8 cellular contexts compared by ENCODE assay signal in genomic region chr11:119320593-119321524, GRCh38. TPM values are rescaled to one million over a fixed set of nuclear protein-coding genes. Genes with fewer than 3 reads are reported as not detected.
A peak's percentile ranks its signal among the peaks of the same experiment; 100 is the strongest.
DNase-seq lines count a peak whose midpoint lies in the region; ATAC-seq, FAIRE-seq and TF ChIP-seq lines count a peak whose summit lies in the region.

No MANE protein-coding gene starts in this region.

- TF ChIP-seq CTCF in coronary artery (IDR thresholded peaks at IDR 0.05) (no peak), HepG2 (CRISPR knock-in tag; IDR thresholded peaks at IDR 0.05) (no peak)

- intact Hi-C loops in HepG2 (cut with micrococcal nuclease; ENCODE audit: unreplicated experiment), result loop anchor here (10.0 kb wide), 1 partner anchor 116 kb away; the partner anchor contains the start of gene CBL

- H3K36me3 Mint-ChIP-seq in stimulated activated naive B cell treated with anti-CD40 and anti-IgM and Interleukin-4, amounts not matched to agents 10 μg/mL and 1 μg/mL and 100 μg/mL, for 72 hours, result no peaks in the 10 kb centered on the region

- H3K4me3 ChIP-seq in coronary artery, result peak overlapping the region; percentile 75
- H3K4me3 ChIP-seq in HepG2 (replicated peaks in 1 of 3; ENCODE audit: insufficient read depth in 1 of 3, low read depth in 2 of 3, low read length in 3 of 3), result peak overlapping the region in 2 of 3 experiments; percentile 50 to 65; a peak in 4 of 6 replicates

- WGBS in HepG2 (ENCODE audit: low lambda C conversion rate), result 57% methylated on average over 19 of the region's 64 CpGs

- ATAC-seq in HG03097 (IDR thresholded peaks at IDR 0.05; ENCODE audit: low FRiP score, unreplicated experiment) (peak; percentile 54), HepG2 (no peak)
- peak; percentile 66 to 72 for ATAC-seq in stimulated activated naive B cell treated with anti-CD40 and anti-IgM and Interleukin-4, amounts not matched to agents 10 μg/mL and 1 μg/mL and 100 μg/mL, for 72 hours (replicated peaks)

- no peak for TF ChIP-seq RAD21 in HepG2 (CRISPR knock-in tag; IDR thresholded peaks at IDR 0.05)

- peaks cover 30 to 58% of the 10 kb centered on the region in 2 donors for H3K4me1 Mint-ChIP-seq in stimulated activated naive B cell treated with anti-CD40 and anti-IgM and Interleukin-4, amounts not matched to agents 10 μg/mL and 1 μg/mL and 100 μg/mL, for 72 hours

- CTCF ChIA-PET in HepG2 (lab: Yijun Ruan, JAX; ENCODE audit: low intra/inter-chr PET ratio, low total read pairs), result interaction anchor here (0.8 to 1.1 kb wide), 3 partner anchors 36 to 154 kb away, joined by 3 to 4 read pairs (median 3); no protein-coding TSS in a partner anchor

- no TSS peak for BruUV-seq in HepG2 (replicated peaks; lab: Mats Ljungman, UMichigan)

- in situ Hi-C loops in HepG2 (cut with HindIII; ENCODE audit: extremely low pct_ligation_motif_present, low pct_unique_long_range_greater_than_20kb), result no loop called here

- POLR2A ChIA-PET in HepG2 (lab: Yijun Ruan, JAX), result interaction anchor here (1.9 kb wide), 1 partner anchor 60 kb away, joined by 6 read pairs; the partner anchor contains the start of gene USP2

- peak overlapping the region; percentile 81 for H2AFZ ChIP-seq in HepG2 (ENCODE audit: low read length)

- TF ChIP-seq EP300 in HepG2 (IDR thresholded peaks at IDR 0.05; ENCODE audit: low read depth in 2 of 2, low read length in 2 of 2), result no peak
- TF ChIP-seq EP300 in HepG2 (CRISPR knock-in tag; IDR thresholded peaks at IDR 0.05; ENCODE audit: borderline replicate concordance), result no peak

- peak overlapping the region; percentile 86 for H3K27ac Mint-ChIP-seq in stimulated activated naive B cell treated with anti-CD40 and anti-IgM and Interleukin-4, amounts not matched to agents 10 μg/mL and 1 μg/mL and 100 μg/mL, for 72 hours

- no peaks in the 10 kb centered on the region for H3K9me3 Mint-ChIP-seq in stimulated activated naive B cell treated with anti-CD40 and anti-IgM and Interleukin-4, amounts not matched to agents 10 μg/mL and 1 μg/mL and 100 μg/mL, for 72 hours

- H4K20me1 ChIP-seq in HepG2 (ENCODE audit: insufficient read depth, low read length), result no peaks in the 10 kb centered on the region

- FAIRE-seq in HepG2 (lab: Jason Lieb, UNC), result no peak

- H3K79me2 ChIP-seq in HepG2 (ENCODE audit: insufficient read depth, low read length), result no peaks in the 10 kb centered on the region

- peak overlapping the region; percentile 96 for H3K4me2 ChIP-seq in HepG2 (ENCODE audit: low read depth, low read length)

- peaks cover 19 to 39% of the 10 kb centered on the region in 2 donors for H3K27me3 Mint-ChIP-seq in stimulated activated naive B cell treated with anti-CD40 and anti-IgM and Interleukin-4, amounts not matched to agents 10 μg/mL and 1 μg/mL and 100 μg/mL, for 72 hours

- peak overlapping the region; percentile 89 to 90 for H3K4me3 Mint-ChIP-seq in stimulated activated naive B cell treated with anti-CD40 and anti-IgM and Interleukin-4, amounts not matched to agents 10 μg/mL and 1 μg/mL and 100 μg/mL, for 72 hours

- H3K4me1 ChIP-seq in HepG2 (ENCODE audit: insufficient read depth, low read length), result peaks cover 78% of the 10 kb centered on the region

- H3K36me3 ChIP-seq in HepG2 (replicated peaks in 1 of 2; ENCODE audit: control insufficient read depth in 1 of 2, insufficient read depth in 2 of 2, low read length in 2 of 2), result no peaks in the 10 kb centered on the region

- no peaks in the 10 kb centered on the region for H3K9me3 ChIP-seq in HepG2 (ENCODE audit: low read length)

- peak overlapping the region; percentile 95 to 99 for H3K27ac ChIP-seq in coronary artery
- no peak overlapping the region for H3K27ac ChIP-seq in HepG2 (ENCODE audit: extremely low read length, insufficient read depth, low read length)

- peak; percentile 70 for DNase-seq in activated CD4-positive, alpha-beta T cell treated with anti-CD3 and anti-CD28 coated beads for 48 hours
- DNase-seq in activated CD4-positive, alpha-beta T cell treated with anti-CD3 and anti-CD28 coated beads for 1 hour, result no peak
- DNase-seq in T-helper 2 cell (peak in 3 of 5 experiments; percentile 34 to 76 (median 39)), coronary artery (ENCODE audit: low spot score) (peak; percentile 85), HepG2 (ENCODE audit: low spot score) (no peak), middle frontal gyrus (ENCODE audit: extremely low spot score, low spot score) (no peak)
- no peak for DNase-seq in stimulated activated naive B cell treated with anti-CD40 and anti-IgM and Interleukin-4, amounts not matched to agents 10 μg/mL and 1 μg/mL and 100 μg/mL, for 72 hours

- no peak for TF ChIP-seq POLR2A in HepG2 (IDR thresholded peaks at IDR 0.05; ENCODE audit: insufficient read depth in 1 of 2, low read depth in 2 of 2, low read length in 2 of 2)

- H3K9ac ChIP-seq in HepG2 (ENCODE audit: insufficient read depth, low read depth, low read length), result no peak overlapping the region

- peaks cover 0 to 6% of the 10 kb centered on the region in 2 experiments; a peak in 2 of 5 replicates for H3K27me3 ChIP-seq in HepG2 (ENCODE audit: control insufficient read depth in 1 of 2, insufficient read depth in 2 of 2, low read length in 2 of 2)

RNA-seq across cellular contexts. Expression of gene MCAM, which starts 3.9 kb away (rescaled TPM):
- 5.9 and 15.2 TPM in 2 replicates for total RNA-seq in HepG2 (2016; rRNA removed; fragmentation: Illumina TruSeq; extraction: Trizol)
- 0.97 and 1.4 TPM in 2 replicates for total RNA-seq in HepG2 (2016; cell fraction: cytosol; rRNA removed; fragmentation: Illumina TruSeq; extraction: Trizol; ENCODE audit: low read depth)
- 5.2 and 13.8 TPM in 2 replicates for total RNA-seq in HepG2 (2016; cell fraction: insoluble cytoplasmic fraction; rRNA removed; fragmentation: Illumina TruSeq; extraction: Trizol)
- total RNA-seq in HepG2 (2016; cell fraction: membrane; rRNA removed; fragmentation: Illumina TruSeq; extraction: Trizol), result 2.5 and 3.3 TPM in 2 replicates
- total RNA-seq in HepG2 (2016; cell fraction: nucleus; rRNA removed; fragmentation: Illumina TruSeq; extraction: Trizol), result 13.7 and 14.4 TPM in 2 replicates
- polyA plus RNA-seq in HepG2 (2011; rRNA removed), result 12.1 and 18.6 TPM in 2 replicates
- 33.4 and 50.2 TPM in 2 replicates for polyA plus RNA-seq in HepG2 (2011; cell fraction: cytosol; rRNA removed)
- 24.8 and 27.5 TPM in 2 replicates for polyA plus RNA-seq in HepG2 (2011; cell fraction: nucleus; rRNA removed)
- 4.0 and 15.6 TPM in 2 replicates for polyA plus RNA-seq in HepG2 (2012)
- polyA plus RNA-seq in HepG2 (2016; cell fraction: cytosol; fragmentation: Illumina TruSeq; extraction: Trizol; ENCODE audit: low read depth), result 0.68 and 0.83 TPM in 2 replicates
- polyA plus RNA-seq in HepG2 (2016; cell fraction: insoluble cytoplasmic fraction; fragmentation: Illumina TruSeq; extraction: Trizol; ENCODE audit: low read depth), result 3.9 and 5.4 TPM in 2 replicates
- polyA plus RNA-seq in HepG2 (2016; cell fraction: membrane; fragmentation: Illumina TruSeq; extraction: Trizol; ENCODE audit: low read depth), result 1.1 and 2.3 TPM in 2 replicates
- polyA plus RNA-seq in HepG2 (2016; cell fraction: nucleus; fragmentation: Illumina TruSeq; extraction: Trizol; ENCODE audit: insufficient read depth, low read depth), result 18.8 and 20.4 TPM in 2 replicates
- 29.9 and 104 TPM in 2 replicates for polyA minus RNA-seq in HepG2 (2011; rRNA and poly(A)+ RNA removed; ENCODE audit: low replicate concordance)
- 14.3 and 15.4 TPM in 2 replicates for polyA minus RNA-seq in HepG2 (2011; cell fraction: cytosol; rRNA and poly(A)+ RNA removed)
- 13.8 and 15.8 TPM in 2 replicates for polyA minus RNA-seq in HepG2 (2011; cell fraction: nucleus; rRNA and poly(A)+ RNA removed)

RNA-seq across cellular contexts. Expression of gene RNF26, which starts 13.5 kb away (rescaled TPM):
- 11.9 and 20.8 TPM in 2 replicates for total RNA-seq in HepG2 (2016; rRNA removed; fragmentation: Illumina TruSeq; extraction: Trizol)
- total RNA-seq in HepG2 (2016; cell fraction: cytosol; rRNA removed; fragmentation: Illumina TruSeq; extraction: Trizol; ENCODE audit: low read depth), result 5.1 and 5.5 TPM in 2 replicates
- total RNA-seq in HepG2 (2016; cell fraction: insoluble cytoplasmic fraction; rRNA removed; fragmentation: Illumina TruSeq; extraction: Trizol), result 11.0 and 17.9 TPM in 2 replicates
- total RNA-seq in HepG2 (2016; cell fraction: membrane; rRNA removed; fragmentation: Illumina TruSeq; extraction: Trizol), result 25.7 and 27.9 TPM in 2 replicates
- 16.9 and 17.9 TPM in 2 replicates for total RNA-seq in HepG2 (2016; cell fraction: nucleus; rRNA removed; fragmentation: Illumina TruSeq; extraction: Trizol)
- polyA plus RNA-seq in HepG2 (2011; rRNA removed), result 26.3 and 28.8 TPM in 2 replicates
- 33.9 and 41.8 TPM in 2 replicates for polyA plus RNA-seq in HepG2 (2011; cell fraction: cytosol; rRNA removed)
- polyA plus RNA-seq in HepG2 (2011; cell fraction: nucleus; rRNA removed), result 21.0 and 21.5 TPM in 2 replicates
- polyA plus RNA-seq in HepG2 (2012), result 29.6 and 32.1 TPM in 2 replicates
- 16.4 and 19.4 TPM in 2 replicates for polyA plus RNA-seq in HepG2 (2016; cell fraction: cytosol; fragmentation: Illumina TruSeq; extraction: Trizol; ENCODE audit: low read depth)
- 51.2 and 62.2 TPM in 2 replicates for polyA plus RNA-seq in HepG2 (2016; cell fraction: insoluble cytoplasmic fraction; fragmentation: Illumina TruSeq; extraction: Trizol; ENCODE audit: low read depth)
- 61.9 and 66.3 TPM in 2 replicates for polyA plus RNA-seq in HepG2 (2016; cell fraction: membrane; fragmentation: Illumina TruSeq; extraction: Trizol; ENCODE audit: low read depth)
- 50.4 and 51.8 TPM in 2 replicates for polyA plus RNA-seq in HepG2 (2016; cell fraction: nucleus; fragmentation: Illumina TruSeq; extraction: Trizol; ENCODE audit: insufficient read depth, low read depth)
- polyA minus RNA-seq in HepG2 (2011; rRNA and poly(A)+ RNA removed; ENCODE audit: low replicate concordance), result 92.7 and 163 TPM in 2 replicates
- polyA minus RNA-seq in HepG2 (2011; cell fraction: cytosol; rRNA and poly(A)+ RNA removed), result 34.6 and 35.6 TPM in 2 replicates
- 16.9 and 21.8 TPM in 2 replicates for polyA minus RNA-seq in HepG2 (2011; cell fraction: nucleus; rRNA and poly(A)+ RNA removed)

RNA-seq across cellular contexts. Expression of gene C1QTNF5, which starts 19.8 kb away (rescaled TPM):
- 0.77 and 1.2 TPM in 2 replicates for total RNA-seq in HepG2 (2016; rRNA removed; fragmentation: Illumina TruSeq; extraction: Trizol)
- 0.26 and 0.40 TPM in 2 replicates for total RNA-seq in HepG2 (2016; cell fraction: cytosol; rRNA removed; fragmentation: Illumina TruSeq; extraction: Trizol; ENCODE audit: low read depth)
- 0.76 and 0.78 TPM in 2 replicates for total RNA-seq in HepG2 (2016; cell fraction: insoluble cytoplasmic fraction; rRNA removed; fragmentation: Illumina TruSeq; extraction: Trizol)
- 0.28 and 0.45 TPM in 2 replicates for total RNA-seq in HepG2 (2016; cell fraction: membrane; rRNA removed; fragmentation: Illumina TruSeq; extraction: Trizol)
- total RNA-seq in HepG2 (2016; cell fraction: nucleus; rRNA removed; fragmentation: Illumina TruSeq; extraction: Trizol), result 0.47 and 0.91 TPM in 2 replicates
- polyA plus RNA-seq in HepG2 (2011; rRNA removed), result 0.86 TPM in 2 replicates
- 0.91 and 1.1 TPM in 2 replicates for polyA plus RNA-seq in HepG2 (2011; cell fraction: cytosol; rRNA removed)
- polyA plus RNA-seq in HepG2 (2011; cell fraction: nucleus; rRNA removed), result 0.96 and 1.1 TPM in 2 replicates
- 0.19 and 0.53 TPM in 2 replicates for polyA plus RNA-seq in HepG2 (2012)
- 0.25 and 0.45 TPM in 2 replicates for polyA plus RNA-seq in HepG2 (2016; cell fraction: cytosol; fragmentation: Illumina TruSeq; extraction: Trizol; ENCODE audit: low read depth)
- 0.39 and 0.53 TPM in 2 replicates for polyA plus RNA-seq in HepG2 (2016; cell fraction: insoluble cytoplasmic fraction; fragmentation: Illumina TruSeq; extraction: Trizol; ENCODE audit: low read depth)
- polyA plus RNA-seq in HepG2 (2016; cell fraction: membrane; fragmentation: Illumina TruSeq; extraction: Trizol; ENCODE audit: low read depth), result 0.16 and 0.49 TPM in 2 replicates
- polyA plus RNA-seq in HepG2 (2016; cell fraction: nucleus; fragmentation: Illumina TruSeq; extraction: Trizol; ENCODE audit: insufficient read depth, low read depth), result 1.1 and 1.6 TPM in 2 replicates
- polyA minus RNA-seq in HepG2 (2011; rRNA and poly(A)+ RNA removed; ENCODE audit: low replicate concordance), result 0.94 TPM in 1 of 2 replicates, not detected in the other
- not detected in 2 replicates for polyA minus RNA-seq in HepG2 (2011; cell fraction: cytosol; rRNA and poly(A)+ RNA removed)
- polyA minus RNA-seq in HepG2 (2011; cell fraction: nucleus; rRNA and poly(A)+ RNA removed), result not detected in 2 replicates

RNA-seq across cellular contexts. Expression of gene MFRP, which starts 25.6 kb away (rescaled TPM):
- not detected in 2 replicates for total RNA-seq in HepG2 (2016; rRNA removed; fragmentation: Illumina TruSeq; extraction: Trizol)
- total RNA-seq in HepG2 (2016; cell fraction: cytosol; rRNA removed; fragmentation: Illumina TruSeq; extraction: Trizol; ENCODE audit: low read depth), result not detected in 2 replicates
- total RNA-seq in HepG2 (2016; cell fraction: insoluble cytoplasmic fraction; rRNA removed; fragmentation: Illumina TruSeq; extraction: Trizol), result not detected in 2 replicates
- total RNA-seq in HepG2 (2016; cell fraction: membrane; rRNA removed; fragmentation: Illumina TruSeq; extraction: Trizol), result not detected in 2 replicates
- total RNA-seq in HepG2 (2016; cell fraction: nucleus; rRNA removed; fragmentation: Illumina TruSeq; extraction: Trizol), result not detected in 2 replicates
- polyA plus RNA-seq in HepG2 (2011; rRNA removed), result not detected in 2 replicates
- polyA plus RNA-seq in HepG2 (2011; cell fraction: cytosol; rRNA removed), result not detected in 2 replicates
- polyA plus RNA-seq in HepG2 (2011; cell fraction: nucleus; rRNA removed), result not detected in 2 replicates
- polyA plus RNA-seq in HepG2 (2012), result not detected in 2 replicates
- not detected in 2 replicates for polyA plus RNA-seq in HepG2 (2016; cell fraction: cytosol; fragmentation: Illumina TruSeq; extraction: Trizol; ENCODE audit: low read depth)
- not detected in 2 replicates for polyA plus RNA-seq in HepG2 (2016; cell fraction: insoluble cytoplasmic fraction; fragmentation: Illumina TruSeq; extraction: Trizol; ENCODE audit: low read depth)
- polyA plus RNA-seq in HepG2 (2016; cell fraction: membrane; fragmentation: Illumina TruSeq; extraction: Trizol; ENCODE audit: low read depth), result not detected in 2 replicates
- not detected in 2 replicates for polyA plus RNA-seq in HepG2 (2016; cell fraction: nucleus; fragmentation: Illumina TruSeq; extraction: Trizol; ENCODE audit: insufficient read depth, low read depth)
- polyA minus RNA-seq in HepG2 (2011; rRNA and poly(A)+ RNA removed; ENCODE audit: low replicate concordance), result not detected in 2 replicates
- not detected in 2 replicates for polyA minus RNA-seq in HepG2 (2011; cell fraction: cytosol; rRNA and poly(A)+ RNA removed)
- not detected in 2 replicates for polyA minus RNA-seq in HepG2 (2011; cell fraction: nucleus; rRNA and poly(A)+ RNA removed)

Comparison
In these comparisons a context has a peak if more than half of its experiments do, and no peak if none do; other contexts are left out.
1. DNase-seq: peak in activated CD4-positive, alpha-beta T cell treated with anti-CD3 and anti-CD28 coated beads for 48 hours (single experiment), T-helper 2 cell (3 of 5) and coronary artery (single experiment); none in activated CD4-positive, alpha-beta T cell treated with anti-CD3 and anti-CD28 coated beads for 1 hour (single experiment), HepG2 (single experiment), stimulated activated naive B cell treated with anti-CD40 and anti-IgM and Interleukin-4, amounts not matched to agents 10 μg/mL and 1 μg/mL and 100 μg/mL, for 72 hours (single experiment) and middle frontal gyrus (single experiment).